In the genomic region with DNA sequence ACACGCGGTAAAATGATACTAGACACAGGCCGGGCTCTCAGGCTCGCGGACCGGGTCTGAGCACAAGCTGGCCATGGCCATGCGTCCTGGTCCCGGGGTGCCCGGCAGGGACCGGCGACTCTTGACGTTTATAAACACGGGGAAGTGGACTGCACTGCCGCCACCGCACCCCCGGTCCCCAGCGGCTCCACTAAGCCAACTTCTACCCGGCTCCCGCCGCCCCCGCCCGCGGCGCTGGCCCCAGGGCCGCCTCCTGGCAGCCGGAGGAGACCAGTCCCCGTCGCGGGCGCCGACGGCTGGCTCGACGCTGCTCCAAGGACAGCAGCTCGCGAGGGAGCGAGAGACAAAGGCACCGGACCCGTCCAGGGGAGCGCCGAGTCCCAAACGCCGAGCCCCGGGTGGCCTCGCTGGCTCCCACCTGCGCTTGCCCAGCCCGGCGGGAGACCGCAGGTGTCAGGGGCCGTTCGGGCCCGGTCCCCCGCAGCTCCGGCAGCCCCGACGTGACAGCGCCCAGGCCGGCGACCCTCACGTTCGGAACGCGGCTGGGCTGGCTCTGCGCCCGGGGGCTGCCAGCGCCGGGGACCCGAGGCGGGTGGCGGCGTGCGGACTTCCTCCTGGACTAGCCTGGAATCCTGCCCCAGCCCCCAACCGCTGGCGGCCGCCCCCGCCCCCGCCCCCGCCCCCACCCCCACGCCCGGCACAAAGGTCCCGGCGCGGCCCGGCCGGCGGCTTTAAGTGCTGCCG, we compare ENCODE assay signal across 8 cellular contexts. TPM values are rescaled to one million over a fixed set of nuclear protein-coding genes. Genes with fewer than 3 reads are reported as not detected.
A peak's percentile ranks its signal among the peaks of the same experiment; 100 is the strongest.
DNase-seq lines count a peak whose midpoint lies in the region; ATAC-seq and TF ChIP-seq lines count a peak whose summit lies in the region.

No MANE protein-coding gene starts in this region.

- peaks cover 7% of the 10 kb centered on the region for H3K4me1 ChIP-seq in colonic mucosa

- H3K9me3 ChIP-seq in colonic mucosa: no peaks in the 10 kb centered on the region

- TF ChIP-seq CTCF in VCaP (conservative IDR thresholded peaks at IDR 0.05) (no peak), colonic mucosa (IDR thresholded peaks at IDR 0.05) (no peak), lower leg skin (IDR thresholded peaks at IDR 0.05) (no peak)

- H3K27ac ChIP-seq in VCaP (peak overlapping the region; percentile 94), colonic mucosa (peak overlapping the region; percentile 92)

- peak overlapping the region; percentile 75 to 99 for H3K9ac ChIP-seq in colonic mucosa (ENCODE audit: low read depth in 2 of 2, low read length in 2 of 2)

- no peaks in the 10 kb centered on the region for H3K27me3 ChIP-seq in colonic mucosa

- DNase-seq in AG08395 (ENCODE audit: low spot score): peak; percentile 24
- DNase-seq in colonic mucosa: peak; percentile 54
- peak in 1 of 2 donors; percentile 90 for DNase-seq in lower leg skin (ENCODE audit: low spot score in 2 of 2)
- peak in 2 of 3 donors; percentile 7 to 42 for DNase-seq in stimulated activated CD4-positive, alpha-beta T cell treated with anti-CD3 and anti-CD28 coated beads, TNF-alpha, amount 100 ng/mL, for 48 hours (ENCODE audit: low read depth in 3 of 3)
- DNase-seq in middle frontal gyrus (ENCODE audit: extremely low spot score, low spot score): no peak

- no peaks in the 10 kb centered on the region for H3K36me3 ChIP-seq in colonic mucosa

- 0% methylated on average over 23 to 36 of the region's 87 CpGs for WGBS in lower leg skin, 2 donors

- H3K4me3 ChIP-seq in colonic mucosa (peak overlapping the region; percentile 79), lower leg skin (ENCODE audit: low read depth, poor library complexity, severe bottlenecking) (peak overlapping the region; percentile 95)

- TF ChIP-seq POLR2A in lower leg skin (IDR thresholded peaks at IDR 0.05): no peak

- ATAC-seq in GM19025 (IDR thresholded peaks at IDR 0.05; ENCODE audit: low read depth, unreplicated experiment) (peak; percentile 27), HG03342 (IDR thresholded peaks at IDR 0.05; ENCODE audit: unreplicated experiment) (peak; percentile 24)

- intact Hi-C loops in colonic mucosa (cut with DNase I) (no loop called here), lower leg skin (cut with DNase I; ENCODE audit: low total_unique reads) (no loop called here)

RNA-seq across cellular contexts. Expression of a gene that starts 0.5 kb away (rescaled TPM):
- total RNA-seq in colonic mucosa (100 to 1,000 TPM; 254 to 393 TPM), lower leg skin (100 to 1,000 TPM; 159 to 216 (median 209) TPM)
